15 cellular contexts compared by ENCODE assay signal in the genomic region with DNA sequence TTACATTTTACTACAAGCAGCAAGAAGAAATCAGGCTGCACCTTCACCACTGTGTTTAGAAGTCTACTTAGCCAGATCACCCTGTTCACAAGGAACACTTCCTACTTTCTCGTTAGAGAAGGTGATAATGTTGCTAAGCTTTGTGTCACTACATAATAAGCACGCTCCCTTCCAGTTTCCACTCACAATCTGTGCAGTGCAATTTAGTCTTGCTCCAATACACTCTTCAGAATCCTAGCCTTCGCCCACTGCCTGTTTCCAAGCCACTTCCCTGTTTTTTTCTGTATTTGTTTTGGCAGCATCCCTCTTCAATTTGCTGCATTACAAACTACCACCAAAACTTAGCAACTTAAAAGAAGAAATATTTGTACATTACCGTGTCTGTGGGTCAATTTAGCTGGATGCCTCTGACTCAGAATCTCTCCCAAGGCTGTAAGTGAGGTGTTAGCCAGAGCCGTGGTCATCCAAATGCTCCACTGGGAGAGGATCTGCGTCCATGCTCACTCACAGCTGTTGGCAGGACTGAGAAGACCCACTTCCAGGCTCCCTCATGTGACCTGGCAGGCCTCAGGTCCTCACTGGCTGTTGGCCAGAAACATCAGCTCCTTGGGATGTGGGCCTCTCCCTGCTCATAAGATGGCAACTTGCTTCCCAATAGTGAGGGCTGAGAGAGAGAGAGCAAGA.
DNase-seq lines count a peak whose midpoint lies in the region; ATAC-seq and TF ChIP-seq lines count a peak whose summit lies in the region.
"Had no signal": no experiment of that assay in that cellular context is flagged by ENCODE, and none has a peak within 500 bp of the region (broad histone marks: within the 10 kb centered on the region; RNA-seq: fewer than 3 reads in every experiment).

No MANE protein-coding gene starts in this region.

- no peak for TF ChIP-seq CTCF in brain (conservative IDR thresholded peaks at IDR 0.05)

- ATAC-seq in GM21529 (IDR thresholded peaks at IDR 0.05; ENCODE audit: unreplicated experiment) (no peak), GM21515 (IDR thresholded peaks at IDR 0.05; ENCODE audit: unreplicated experiment) (no peak)
- ATAC-seq: activated CD8-positive, alpha-beta T cell treated with anti-CD3 and anti-CD28 coated beads for 36 hours; SK-N-SH treated with all-trans-retinoic acid at 6 μM for 48 hours; stimulated activated memory B cell treated with anti-CD40 and anti-IgM and Interleukin-4, amounts not matched to agents 10 μg/mL and 1 μg/mL and 100 μg/mL, for 72 hours had no signal

- no peak overlapping the region for H3K9ac ChIP-seq in skeletal muscle satellite cell (ENCODE audit: low read depth, low read length)

- peak overlapping the region; percentile 36 for H3K4me2 ChIP-seq in skeletal muscle satellite cell (ENCODE audit: low read length)

- peaks cover 10% of the 10 kb centered on the region for H3K4me1 ChIP-seq in skeletal muscle satellite cell (ENCODE audit: control insufficient read depth, insufficient read depth, low read length)

- no peaks in the 10 kb centered on the region for H3K27me3 Mint-ChIP-seq in brain
- H3K27me3 Mint-ChIP-seq: activated CD8-positive, alpha-beta T cell treated with anti-CD3 and anti-CD28 coated beads for 36 hours; activated naive CD8-positive, alpha-beta T cell; CD4-positive, alpha-beta memory T cell; IgD-negative memory B cell; stimulated activated memory B cell treated with anti-CD40 and anti-IgM and Interleukin-4, amounts not matched to agents 10 μg/mL and 1 μg/mL and 100 μg/mL, for 72 hours had no signal

- peaks cover 24 to 35% (median 31%) of the 10 kb centered on the region in 5 experiments for H3K9me3 Mint-ChIP-seq in brain
- H3K9me3 Mint-ChIP-seq: activated CD8-positive, alpha-beta T cell treated with anti-CD3 and anti-CD28 coated beads for 36 hours; stimulated activated memory B cell treated with anti-CD40 and anti-IgM and Interleukin-4, amounts not matched to agents 10 μg/mL and 1 μg/mL and 100 μg/mL, for 72 hours had no signal

- peaks cover 56% of the 10 kb centered on the region for H3K36me3 Mint-ChIP-seq in brain
- H3K36me3 Mint-ChIP-seq: activated naive CD8-positive, alpha-beta T cell; CD4-positive, alpha-beta memory T cell; IgD-negative memory B cell; stimulated activated memory B cell treated with anti-CD40 and anti-IgM and Interleukin-4, amounts not matched to agents 10 μg/mL and 1 μg/mL and 100 μg/mL, for 72 hours had no signal

- H3K27ac Mint-ChIP-seq in brain: peak overlapping the region in 4 of 5 experiments; percentile 0 to 91 (median 76)
- H3K27ac Mint-ChIP-seq: activated CD8-positive, alpha-beta T cell treated with anti-CD3 and anti-CD28 coated beads for 36 hours; activated naive CD8-positive, alpha-beta T cell; CD4-positive, alpha-beta memory T cell; IgD-negative memory B cell; stimulated activated memory B cell treated with anti-CD40 and anti-IgM and Interleukin-4, amounts not matched to agents 10 μg/mL and 1 μg/mL and 100 μg/mL, for 72 hours had no signal

- peaks cover 16% of the 10 kb centered on the region for H3K4me1 Mint-ChIP-seq in brain
- H3K4me1 Mint-ChIP-seq: CD4-positive, alpha-beta memory T cell; IgD-negative memory B cell; stimulated activated memory B cell treated with anti-CD40 and anti-IgM and Interleukin-4, amounts not matched to agents 10 μg/mL and 1 μg/mL and 100 μg/mL, for 72 hours had no signal

- H3K4me3 Mint-ChIP-seq in brain: peak overlapping the region in 3 of 5 experiments; percentile 8 to 71 (median 57)
- H3K4me3 Mint-ChIP-seq: activated CD8-positive, alpha-beta T cell treated with anti-CD3 and anti-CD28 coated beads for 36 hours; activated naive CD8-positive, alpha-beta T cell; CD4-positive, alpha-beta memory T cell; IgD-negative memory B cell; stimulated activated memory B cell treated with anti-CD40 and anti-IgM and Interleukin-4, amounts not matched to agents 10 μg/mL and 1 μg/mL and 100 μg/mL, for 72 hours had no signal

- DNase-seq in GM04503 (ENCODE audit: low read depth) (peak; percentile 71), inferior parietal cortex (ENCODE audit: extremely low spot score) (peak; percentile 47), DMS53 (lab: John Stamatoyannopoulos, UW) (no peak), OCI-M1 (lab: John Stamatoyannopoulos, UW) (no peak)
- DNase-seq: activated CD8-positive, alpha-beta T cell treated with anti-CD3 and anti-CD28 coated beads for 36 hours had no signal

- no peaks in the 10 kb centered on the region for H3K9me3 ChIP-seq in skeletal muscle satellite cell (replicated peaks; ENCODE audit: low read length)

- no peak overlapping the region for H3K4me3 ChIP-seq in skeletal muscle satellite cell (ENCODE audit: low read length)
- H3K4me3 ChIP-seq: lung had no signal

- H3K36me3 ChIP-seq in skeletal muscle satellite cell (ENCODE audit: insufficient read depth, low read length): no peaks in the 10 kb centered on the region

- H3K27me3 ChIP-seq in skeletal muscle satellite cell (ENCODE audit: control insufficient read depth, insufficient read depth, low read length): no peaks in the 10 kb centered on the region

Comparison
In these comparisons a context has a peak if more than half of its experiments do, and no peak if none do; other contexts are left out.
1. DNase-seq: peak in GM04503 (single experiment) and inferior parietal cortex (single experiment); none in DMS53 (single experiment) and OCI-M1 (single experiment).